In the genomic region with DNA sequence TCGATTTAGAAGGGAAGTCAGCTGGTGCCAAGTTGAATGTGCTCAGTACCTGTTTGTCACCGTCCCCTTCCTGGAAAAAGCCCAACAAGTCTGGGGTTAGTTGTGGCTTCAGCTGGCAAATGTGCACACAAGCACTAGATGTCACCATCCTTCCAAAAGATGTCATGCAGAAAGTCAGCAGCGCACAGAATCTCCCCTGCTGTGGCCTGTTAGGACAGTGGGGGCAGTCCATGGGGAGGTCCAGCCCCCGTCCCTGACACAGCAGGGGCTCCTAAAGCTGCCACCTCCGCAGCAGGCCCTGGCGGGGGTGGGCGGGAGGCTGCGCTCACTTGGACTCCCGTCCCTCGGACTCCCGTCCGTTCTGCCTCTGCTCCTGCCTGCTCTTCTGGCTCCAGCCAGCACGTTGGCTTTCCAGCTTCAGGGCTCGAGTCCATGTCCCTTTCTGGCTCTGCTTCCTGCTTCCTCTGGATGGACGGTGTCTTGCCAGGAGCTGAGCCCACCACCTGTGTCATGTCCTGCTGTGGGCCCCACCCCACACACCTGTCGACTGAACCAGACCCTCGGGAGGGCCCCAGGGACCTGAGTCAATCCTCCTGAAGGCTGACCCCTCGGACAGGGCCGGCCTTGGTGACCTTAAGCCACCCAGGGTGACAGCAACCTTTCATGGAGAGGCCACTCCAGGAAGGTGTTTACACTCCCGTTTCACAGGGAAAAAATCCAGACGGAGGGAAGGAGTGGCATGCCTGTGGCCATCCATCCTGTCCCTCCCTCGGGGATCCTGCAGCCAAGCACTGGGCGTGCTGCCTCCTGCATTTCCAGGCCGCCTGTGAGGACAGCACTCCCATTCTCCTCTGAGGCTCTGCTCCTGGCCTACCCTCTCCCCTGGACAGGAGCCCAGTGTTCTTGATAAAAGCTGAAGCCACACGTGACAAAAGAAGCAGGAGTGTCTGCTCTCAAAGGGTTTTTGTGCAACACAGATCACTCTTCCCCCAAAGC, we compare ENCODE assay signal across 8 cellular contexts. TPM values are rescaled to one million over a fixed set of nuclear protein-coding genes. Genes with fewer than 3 reads are reported as not detected.
A peak's percentile ranks its signal among the peaks of the same experiment; 100 is the strongest.
DNase-seq lines count a peak whose midpoint lies in the region; ATAC-seq, FAIRE-seq and TF ChIP-seq lines count a peak whose summit lies in the region.

No MANE protein-coding gene starts in this region.

- peak; percentile 42 for TF ChIP-seq CTCF in bronchial epithelial cell (IDR thresholded peaks at IDR 0.05; ENCODE audit: insufficient read depth, low read length, severe bottlenecking)

- ATAC-seq in HG03460 (IDR thresholded peaks at IDR 0.05; ENCODE audit: unreplicated experiment) = no peak

- H3K36me3 ChIP-seq in bronchial epithelial cell (ENCODE audit: control insufficient read depth, insufficient read depth, low read length) = no peaks in the 10 kb centered on the region

- DNase-seq in COLO829 (ENCODE audit: low spot score) (peak; percentile 95), HT1080 (ENCODE audit: low read depth) (peak; percentile 54), SK-N-DZ (ENCODE audit: low spot score) (peak; percentile 71), bronchial epithelial cell (ENCODE audit: low read depth) (peak; percentile 52), kidney glomerular epithelial cell (lab: John Stamatoyannopoulos, UW) (peak; percentile 46), activated gamma-delta T cell (lab: John Stamatoyannopoulos, UW) (no peak)
- DNase-seq in stimulated activated CD4-positive, alpha-beta T cell treated with anti-CD3 and anti-CD28 coated beads, Interleukin-4, amount 100 ng/mL, for 1 hour = peak; percentile 25

- FAIRE-seq in bronchial epithelial cell (lab: Jason Lieb, UNC) = peak; percentile 62

- no peak overlapping the region for H3K4me3 ChIP-seq in bronchial epithelial cell (ENCODE audit: low read depth, low read length)

- no peaks in the 10 kb centered on the region for H3K27me3 ChIP-seq in bronchial epithelial cell (ENCODE audit: control insufficient read depth, insufficient read depth, low read length)

RNA-seq across cellular contexts. Expression of a gene that starts 8.5 kb away (rescaled TPM):
- 0.43 TPM in 1 of 2 replicates, not detected in the other for total RNA-seq in HT1080 (2014; rRNA removed; shearing (Covaris generic))
- 0.25 and 0.33 TPM in 2 replicates for polyA plus RNA-seq in HT1080 (2015; cell fraction: cytosol; rRNA removed)
- polyA plus RNA-seq in HT1080 (2015; cell fraction: nucleus; rRNA removed) = 0.19 and 0.77 TPM in 2 replicates
- not detected in 2 replicates for polyA plus RNA-seq in SK-N-DZ (2014; cell fraction: cytosol; rRNA removed)
- polyA plus RNA-seq in SK-N-DZ (2014; cell fraction: nucleus; rRNA removed) = not detected in 2 replicates
- 1.0 and 2.4 TPM in 2 replicates for total RNA-seq in bronchial epithelial cell

RNA-seq across cellular contexts. Expression of a gene that starts 15.7 kb away (rescaled TPM):
- not detected in 2 replicates for total RNA-seq in HT1080 (2014; rRNA removed; shearing (Covaris generic))
- polyA plus RNA-seq in HT1080 (2015; cell fraction: cytosol; rRNA removed) = not detected in 2 replicates
- polyA plus RNA-seq in HT1080 (2015; cell fraction: nucleus; rRNA removed) = not detected in 2 replicates
- not detected in 2 replicates for polyA plus RNA-seq in SK-N-DZ (2014; cell fraction: cytosol; rRNA removed)
- not detected in 2 replicates for polyA plus RNA-seq in SK-N-DZ (2014; cell fraction: nucleus; rRNA removed)
- not detected in 2 replicates for total RNA-seq in bronchial epithelial cell

RNA-seq across cellular contexts. Expression of a gene that starts 45.3 kb away (rescaled TPM):
- total RNA-seq in HT1080 (2014; rRNA removed; shearing (Covaris generic)) = 60.7 and 76.9 TPM in 2 replicates
- polyA plus RNA-seq in HT1080 (2015; cell fraction: cytosol; rRNA removed) = 67.9 and 69.9 TPM in 2 replicates
- 87.1 and 105 TPM in 2 replicates for polyA plus RNA-seq in HT1080 (2015; cell fraction: nucleus; rRNA removed)
- polyA plus RNA-seq in SK-N-DZ (2014; cell fraction: cytosol; rRNA removed) = 16.2 and 21.1 TPM in 2 replicates
- 26.0 and 29.8 TPM in 2 replicates for polyA plus RNA-seq in SK-N-DZ (2014; cell fraction: nucleus; rRNA removed)
- 115 and 183 TPM in 2 replicates for total RNA-seq in bronchial epithelial cell
